Comparison of ENCODE assay signal across 1 cellular context in the genomic region with DNA sequence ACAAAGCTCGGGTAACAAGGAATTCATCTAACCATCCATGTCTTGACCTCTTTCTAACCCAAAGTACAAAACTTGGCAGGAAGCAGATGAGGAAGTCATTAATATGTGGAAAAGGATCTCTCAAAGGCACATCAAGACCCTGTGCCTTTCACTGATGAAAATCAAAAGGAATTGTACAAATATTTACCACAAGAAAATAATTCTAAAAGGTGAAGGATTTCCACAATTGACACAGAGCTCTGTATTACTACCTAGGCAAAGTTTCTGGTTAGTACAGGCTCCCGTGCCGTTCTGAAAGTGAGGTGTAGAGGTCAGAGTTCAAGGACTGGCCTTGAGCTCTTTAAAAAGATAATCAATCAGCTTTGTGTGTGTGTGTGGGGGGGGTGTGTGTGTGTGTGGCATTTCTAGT.
A peak's percentile ranks its signal among the peaks of the same experiment; 100 is the strongest.
TF ChIP-seq lines count a peak whose summit lies in the region.

No MANE protein-coding gene starts in this region.

TF ChIP-seq in liver, 16 proteins besides CTCF, POLR2A, EP300 and RAD21 (continued from another document):
- TF ChIP-seq, protein P1, sequence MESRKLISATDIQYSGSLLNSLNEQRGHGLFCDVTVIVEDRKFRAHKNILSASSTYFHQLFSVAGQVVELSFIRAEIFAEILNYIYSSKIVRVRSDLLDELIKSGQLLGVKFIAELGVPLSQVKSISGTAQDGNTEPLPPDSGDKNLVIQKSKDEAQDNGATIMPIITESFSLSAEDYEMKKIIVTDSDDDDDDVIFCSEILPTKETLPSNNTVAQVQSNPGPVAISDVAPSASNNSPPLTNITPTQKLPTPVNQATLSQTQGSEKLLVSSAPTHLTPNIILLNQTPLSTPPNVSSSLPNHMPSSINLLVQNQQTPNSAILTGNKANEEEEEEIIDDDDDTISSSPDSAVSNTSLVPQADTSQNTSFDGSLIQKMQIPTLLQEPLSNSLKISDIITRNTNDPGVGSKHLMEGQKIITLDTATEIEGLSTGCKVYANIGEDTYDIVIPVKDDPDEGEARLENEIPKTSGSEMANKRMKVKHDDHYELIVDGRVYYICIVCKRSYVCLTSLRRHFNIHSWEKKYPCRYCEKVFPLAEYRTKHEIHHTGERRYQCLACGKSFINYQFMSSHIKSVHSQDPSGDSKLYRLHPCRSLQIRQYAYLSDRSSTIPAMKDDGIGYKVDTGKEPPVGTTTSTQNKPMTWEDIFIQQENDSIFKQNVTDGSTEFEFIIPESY (IDR thresholded peaks at IDR 0.05) = no peak
- peak; percentile 49 to 69 for TF ChIP-seq RXRA (IDR thresholded peaks at IDR 0.05)
- TF ChIP-seq FOXA2 (IDR thresholded peaks at IDR 0.05) = no peak
- TF ChIP-seq SP1 (IDR thresholded peaks at IDR 0.05) = peak; percentile 34
- TF ChIP-seq FOXA1 (IDR thresholded peaks at IDR 0.05) = no peak
- peak; percentile 70 to 80 for TF ChIP-seq HNF4A (conservative IDR thresholded peaks at IDR 0.05)
- TF ChIP-seq HNF4G (IDR thresholded peaks at IDR 0.05) = peak; percentile 6
- peak; percentile 41 for TF ChIP-seq MAX (IDR thresholded peaks at IDR 0.05)
- TF ChIP-seq YY1 (IDR thresholded peaks at IDR 0.05) = no peak
- TF ChIP-seq, protein P2, sequence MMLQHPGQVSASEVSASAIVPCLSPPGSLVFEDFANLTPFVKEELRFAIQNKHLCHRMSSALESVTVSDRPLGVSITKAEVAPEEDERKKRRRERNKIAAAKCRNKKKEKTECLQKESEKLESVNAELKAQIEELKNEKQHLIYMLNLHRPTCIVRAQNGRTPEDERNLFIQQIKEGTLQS (IDR thresholded peaks at IDR 0.05) = no peak
- no peak for TF ChIP-seq EGR1 (IDR thresholded peaks at IDR 0.05; ENCODE audit: low read depth in 2 of 2)
